ENCODE assay signal across 1 cellular context in genomic region chr2:48607307-48608014, GRCh38.
TF ChIP-seq lines count a peak whose summit lies in the region.

No MANE protein-coding gene starts in this region.

TF ChIP-seq in K562, 482 proteins besides CTCF, POLR2A, EP300 and RAD21 (continued from another document and continues in another):
- TF ChIP-seq SFPQ (IDR thresholded peaks at IDR 0.05; ENCODE audit: low read depth, low read length) (no peak), CCAR2 (IDR thresholded peaks at IDR 0.05; ENCODE audit: low read depth, low read length) (no peak), BRD9 (IDR thresholded peaks at IDR 0.05; ENCODE audit: low read depth, partially characterized antibody) (no peak), E2F6 (IDR thresholded peaks at IDR 0.05; ENCODE audit: borderline replicate concordance in 1 of 2, extremely low read depth in 1 of 2, insufficient read depth in 1 of 2, insufficient read length in 1 of 2, low read depth in 1 of 2, low read length in 1 of 2, poor library complexity in 1 of 2, severe bottlenecking in 1 of 2) (no peak), ETV5 (CRISPR knock-in tag; IDR thresholded peaks at IDR 0.05; ENCODE audit: low read depth) (no peak), MAX (CRISPR knock-in tag; IDR thresholded peaks at IDR 0.05) (no peak), THAP12 (CRISPR knock-in tag; IDR thresholded peaks at IDR 0.05) (no peak), CBFB (CRISPR knock-in tag; IDR thresholded peaks at IDR 0.05) (no peak), HMGN3 (IDR thresholded peaks at IDR 0.05; ENCODE audit: borderline replicate concordance, extremely low read depth, insufficient read length, low read depth, low read length) (no peak), STAT6 (CRISPR knock-in tag; IDR thresholded peaks at IDR 0.05) (no peak), PPARD (CRISPR knock-in tag; IDR thresholded peaks at IDR 0.05) (no peak), SRSF1 (IDR thresholded peaks at IDR 0.05; ENCODE audit: low read depth, low read length) (no peak), PRMT5 (CRISPR knock-in tag; IDR thresholded peaks at IDR 0.05) (no peak), DMBX1 (CRISPR knock-in tag; IDR thresholded peaks at IDR 0.05; ENCODE audit: borderline replicate concordance) (0 out of 2 replicates have a peak, but pooled peaks have one; percentile 14), FUS (optimal IDR thresholded peaks at IDR 0.05; ENCODE audit: low read depth, low read length) (no peak), NR2C2 (CRISPR knock-in tag; IDR thresholded peaks at IDR 0.05) (no peak), NR2C2 (tag; IDR thresholded peaks at IDR 0.05) (no peak), ILK (tag; IDR thresholded peaks at IDR 0.05; ENCODE audit: borderline replicate concordance, low read depth) (no peak), HNRNPUL1 (IDR thresholded peaks at IDR 0.05; ENCODE audit: low read length) (no peak), ZNF589 (CRISPR knock-in tag; IDR thresholded peaks at IDR 0.05; ENCODE audit: low read depth) (no peak), SETDB1 (IDR thresholded peaks at IDR 0.05; ENCODE audit: low read length) (no peak), SAP30 (IDR thresholded peaks at IDR 0.05; ENCODE audit: borderline replicate concordance, insufficient read depth, low read depth, low read length, poor library complexity, severe bottlenecking) (no peak), BACH1 (tag; IDR thresholded peaks at IDR 0.05) (no peak), SMAD1 (IDR thresholded peaks at IDR 0.05; ENCODE audit: low read depth, low read length, partially characterized antibody) (no peak), DPF2 (IDR thresholded peaks at IDR 0.05) (peak; percentile 86), MEF2D (tag; conservative IDR thresholded peaks at IDR 0.05; ENCODE audit: low read depth) (no peak), ZBTB1 (CRISPR knock-in tag; IDR thresholded peaks at IDR 0.05; ENCODE audit: borderline replicate concordance, low read depth) (no peak), ETV6 (IDR thresholded peaks at IDR 0.05; ENCODE audit: borderline replicate concordance in 1 of 2, low read depth in 2 of 2, low read length in 1 of 2) (no peak), ETV6 (CRISPR knock-in tag; IDR thresholded peaks at IDR 0.05; ENCODE audit: borderline replicate concordance) (no peak), ZNF445 (CRISPR knock-in tag; IDR thresholded peaks at IDR 0.05; ENCODE audit: low read depth) (no peak), MLLT1 (IDR thresholded peaks at IDR 0.05) (no peak), EZH2 (IDR thresholded peaks at IDR 0.05; ENCODE audit: borderline replicate concordance, low read depth, low read length) (no peak), CEBPZ (IDR thresholded peaks at IDR 0.05; ENCODE audit: borderline replicate concordance, low read depth, low read length) (no peak), HOXB6 (CRISPR knock-in tag; IDR thresholded peaks at IDR 0.05; ENCODE audit: borderline replicate concordance) (no peak), TGIF2 (CRISPR knock-in tag; IDR thresholded peaks at IDR 0.05) (no peak), RB1 (IDR thresholded peaks at IDR 0.05; ENCODE audit: low read depth) (no peak), ATF1 (CRISPR knock-in tag; IDR thresholded peaks at IDR 0.05) (no peak), ATF1 (tag; IDR thresholded peaks at IDR 0.05) (no peak), LCOR (CRISPR knock-in tag; IDR thresholded peaks at IDR 0.05) (no peak), ZNF165 (CRISPR knock-in tag; IDR thresholded peaks at IDR 0.05; ENCODE audit: borderline replicate concordance) (no peak), ZNF133 (CRISPR knock-in tag; IDR thresholded peaks at IDR 0.05) (no peak), ZBTB5 (IDR thresholded peaks at IDR 0.05) (no peak), TCF15 (CRISPR knock-in tag; IDR thresholded peaks at IDR 0.05) (no peak), CBX2 (IDR thresholded peaks at IDR 0.05; ENCODE audit: insufficient read depth, low read length, poor library complexity, severe bottlenecking) (no peak), WHSC1 (IDR thresholded peaks at IDR 0.05; ENCODE audit: low read length) (no peak)
